19 cellular contexts compared by ENCODE assay signal in the genomic region with DNA sequence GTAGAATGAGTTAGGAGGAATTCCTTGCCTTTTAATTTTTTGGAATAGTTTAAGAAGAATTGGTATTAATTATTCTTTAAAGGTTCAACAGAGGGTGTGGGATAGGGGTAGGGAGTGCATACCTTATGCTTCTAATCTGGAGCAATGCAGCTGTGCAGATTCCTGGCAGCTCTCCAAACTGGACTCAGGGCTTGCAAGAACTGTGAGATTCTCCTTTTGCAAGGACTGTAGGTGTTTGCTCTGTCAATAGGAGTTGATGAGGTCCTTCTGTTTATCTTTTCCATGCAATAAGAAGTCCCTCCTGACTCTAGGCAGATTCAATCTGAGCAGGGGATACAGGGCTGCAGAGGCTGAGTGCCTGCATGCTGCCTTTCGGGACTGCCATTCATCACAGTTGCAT.
DNase-seq lines count a peak whose midpoint lies in the region; ATAC-seq and TF ChIP-seq lines count a peak whose summit lies in the region.
"Had no signal": no experiment of that assay in that cellular context is flagged by ENCODE, and none has a peak within 500 bp of the region (broad histone marks: within the 10 kb centered on the region; RNA-seq: fewer than 3 reads in every experiment).

No MANE protein-coding gene starts in this region.

- in situ Hi-C loops in transverse colon (cut with MboI; ENCODE audit: low pct_ligation_motif_present in 1 of 4, low pct_unique_long_range_greater_than_20kb in 1 of 4, low sequenced_read_pairs in 3 of 4): no loop called here

- CTCF ChIA-PET in WTC11 (lab: Charles Lee): interaction anchor here (2.2 kb wide), 1 partner anchor 8 kb away, joined by 7 read pairs; no protein-coding TSS in a partner anchor

- no peak overlapping the region for H3K4me3 Mint-ChIP-seq in WTC11
- H3K4me3 Mint-ChIP-seq: nephron; stimulated activated naive CD8-positive, alpha-beta T cell treated with anti-CD3 and anti-CD28 coated beads, Interleukin-15, amount 100 ng/mL, for 72 hours had no signal

- no peak for ATAC-seq in WTC11
- no peak for ATAC-seq in GM21786 (IDR thresholded peaks at IDR 0.05; ENCODE audit: unreplicated experiment)
- ATAC-seq: HCT116; Panc1; stimulated activated naive CD8-positive, alpha-beta T cell treated with anti-CD3 and anti-CD28 coated beads, Interleukin-15, amount 100 ng/mL, for 72 hours; upper lobe of right lung had no signal

- TF ChIP-seq EP300 in transverse colon (IDR thresholded peaks at IDR 0.05; ENCODE audit: low read depth): no peak

- H3K27ac ChIP-seq in transverse colon: no peak overlapping the region
- H3K27ac ChIP-seq: upper lobe of right lung had no signal

- intact Hi-C loops in transverse colon (cut with DNase I; ENCODE audit: low total_unique reads): no loop called here

- no peak overlapping the region for H3K27ac Mint-ChIP-seq in WTC11
- H3K27ac Mint-ChIP-seq: nephron; stimulated activated naive CD8-positive, alpha-beta T cell treated with anti-CD3 and anti-CD28 coated beads, Interleukin-15, amount 100 ng/mL, for 72 hours had no signal

- no peaks in the 10 kb centered on the region for H3K4me1 Mint-ChIP-seq in WTC11
- H3K4me1 Mint-ChIP-seq: stimulated activated naive CD8-positive, alpha-beta T cell treated with anti-CD3 and anti-CD28 coated beads, Interleukin-15, amount 100 ng/mL, for 72 hours had no signal

- H3K36me3 ChIP-seq in transverse colon: no peaks in the 10 kb centered on the region
- H3K36me3 ChIP-seq: upper lobe of right lung had no signal

- peaks cover 2% of the 10 kb centered on the region; the same call in 1 of the 2 replicates for H3K27me3 Mint-ChIP-seq in WTC11 (ENCODE audit: low read depth)
- H3K27me3 Mint-ChIP-seq: stimulated activated naive CD8-positive, alpha-beta T cell treated with anti-CD3 and anti-CD28 coated beads, Interleukin-15, amount 100 ng/mL, for 72 hours had no signal

- peaks cover 30% of the 10 kb centered on the region for H3K9me3 Mint-ChIP-seq in WTC11

- H3K9me3 ChIP-seq in transverse colon: peaks cover 7 to 11% of the 10 kb centered on the region in 2 donors

- no peak overlapping the region for H3K4me3 ChIP-seq in transverse colon
- H3K4me3 ChIP-seq: upper lobe of right lung had no signal

- WGBS in transverse colon (ENCODE audit: low coverage in 1 of 2), 2 donors: 91% methylated on average over 1 of the region's 1 CpG; no CpG with 5 or more reads in 1 of the 2 donors

- no peak for TF ChIP-seq POLR2A in erythroblast (IDR thresholded peaks at IDR 0.05; ENCODE audit: low read length)
- TF ChIP-seq POLR2A in transverse colon (IDR thresholded peaks at IDR 0.05): no peak

- POLR2A ChIA-PET in WTC11 (lab: Charles Lee): no interaction called here

- no peak for TF ChIP-seq CTCF in WTC11 (IDR thresholded peaks at IDR 0.05)
- no peak for TF ChIP-seq CTCF in transverse colon (IDR thresholded peaks at IDR 0.05)

- peaks cover 0 to 5% (median 0%) of the 10 kb centered on the region in 4 donors for H3K4me1 ChIP-seq in transverse colon
- H3K4me1 ChIP-seq: upper lobe of right lung had no signal

- H3K27me3 ChIP-seq in transverse colon: no peaks in the 10 kb centered on the region
- H3K27me3 ChIP-seq: upper lobe of right lung had no signal

- DNase-seq in Ammon's horn (ENCODE audit: low spot score) (peak; percentile 18), DMS53 (lab: John Stamatoyannopoulos, UW) (peak; percentile 74), NCI-H82 treated with DMSO at 0.1 percent for 48 hours (lab: John Stamatoyannopoulos, UW; ENCODE audit: unreplicated experiment) (peak; percentile 15), erythroblast (lab: John Stamatoyannopoulos, UW) (peak; percentile 19 to 32), WTC11 (ENCODE audit: low spot score) (no peak), transverse colon (no peak)
- DNase-seq: activated CD4-positive, alpha-beta T cell treated with anti-CD3 and anti-CD28 coated beads for 48 hours; activated CD8-positive, alpha-beta memory T cell treated with anti-CD3 and anti-CD28 coated beads, Interleukin-2, amount 50 U/mL, for 4 hours; activated effector memory CD4-positive, alpha-beta T cell treated with anti-CD3 and anti-CD28 coated beads, Interleukin-2, amount 50 U/mL, for 16 hours; cerebellar nuclear complex; Kasumi-1; mesendoderm; NCI-H1417 treated with DMSO at 0.1 percent for 48 hours; stimulated activated naive CD8-positive, alpha-beta T cell treated with anti-CD3 and anti-CD28 coated beads, Interleukin-15, amount 100 ng/mL, for 72 hours; upper lobe of right lung had no signal

- H3K36me3 Mint-ChIP-seq in WTC11: peaks cover 24% of the 10 kb centered on the region

TF ChIP-seq in WTC11, 78 proteins besides CTCF, POLR2A, EP300 and RAD21:
- no peak for TF ChIP-seq FOXP1 (CRISPR knock-in tag; IDR thresholded peaks at IDR 0.05; ENCODE audit: borderline replicate concordance)
- no peak for TF ChIP-seq FOXK1 (CRISPR knock-in tag; IDR thresholded peaks at IDR 0.05)

Comparison
In these comparisons a context has a peak if more than half of its experiments do, and no peak if none do; other contexts are left out.
1. DNase-seq: peak in Ammon's horn (single experiment), DMS53 (single experiment), NCI-H82 treated with DMSO at 0.1 percent for 48 hours (single experiment) and erythroblast (2 of 2); none in WTC11 (single experiment) and transverse colon (single experiment).